22 cellular contexts compared by ENCODE assay signal in the genomic region with DNA sequence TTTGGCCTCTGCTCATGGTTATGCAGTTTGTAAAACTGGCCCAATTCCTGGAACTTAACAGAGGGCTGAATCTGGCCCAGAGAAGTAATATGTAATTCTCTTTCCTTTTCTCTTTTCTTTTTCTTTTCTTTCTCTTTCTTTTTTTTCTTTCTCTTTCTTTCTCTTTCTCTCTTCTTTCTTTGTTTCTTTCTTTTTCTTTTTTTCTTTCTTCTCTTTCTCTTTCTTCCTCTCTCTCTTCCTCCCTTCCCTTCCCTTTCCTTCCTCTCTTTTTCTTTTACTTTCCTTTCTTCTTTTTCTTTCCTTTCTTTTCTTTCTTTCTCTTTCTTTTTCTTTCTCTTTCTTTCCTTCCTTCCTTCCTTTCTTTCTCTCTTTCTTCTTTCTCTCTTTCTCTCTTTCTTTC.
"Had no signal": no experiment of that assay in that cellular context is flagged by ENCODE, and none has a peak within 500 bp of the region (broad histone marks: within the 10 kb centered on the region; RNA-seq: fewer than 3 reads in every experiment).

No MANE protein-coding gene starts in this region.

- H3K27ac ChIP-seq: HL-60, KMS-11, SJSA1, SK-N-MC had no signal

- H3K4me1 ChIP-seq: SJSA1 had no signal

- H3K9me3 ChIP-seq: SJSA1 had no signal

- H3K4me3 ChIP-seq: SJSA1, SK-N-MC had no signal

- DNase-seq: IMR-90, Kasumi-1, MV-4-11, NCI-H1048, NCI-H1105, NCI-H1417, NCI-H1436 treated with DMSO at 0.1 percent for 48 hours, NCI-H1694, NCI-H187 treated with DMSO at 0.1 percent for 48 hours, NCI-H2029 treated with DMSO at 0.1 percent for 48 hours, NCI-H2227 treated with DMSO at 0.1 percent for 48 hours, NCI-H524, NCI-H526 treated with DMSO at 0.1 percent for 48 hours, NCI-H748 treated with DMSO at 0.1 percent for 48 hours, Right ventricle myocardium superior, RPMI8226, SIG-M5, T-helper 2 cell had no signal

- H3K36me3 ChIP-seq: SJSA1 had no signal
